In the genomic region with DNA sequence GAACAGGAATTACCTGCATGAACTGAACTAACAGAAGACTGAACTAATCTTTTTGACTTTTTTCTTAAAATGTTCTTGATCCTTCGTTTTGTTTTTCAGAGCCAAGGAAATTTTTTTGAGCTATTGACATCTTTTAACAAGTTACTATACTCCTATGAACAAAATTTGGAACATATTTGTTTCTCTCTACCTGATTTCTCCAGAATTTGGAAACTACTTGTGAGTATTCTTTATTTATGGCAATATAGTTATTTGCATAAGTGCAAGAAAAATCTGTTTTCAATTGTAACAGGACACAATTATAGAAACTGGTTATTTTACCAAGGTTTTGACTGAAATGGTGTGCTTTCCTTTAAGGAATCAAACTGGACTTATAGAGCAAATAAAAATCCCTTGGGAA, we compare ENCODE assay signal across 30 cellular contexts.
"Had no signal": no experiment of that assay in that cellular context is flagged by ENCODE, and none has a peak within 500 bp of the region (broad histone marks: within the 10 kb centered on the region; RNA-seq: fewer than 3 reads in every experiment).

No MANE protein-coding gene starts in this region.

- H3K27me3 ChIP-seq: adrenal gland, body of pancreas, brain microvascular endothelial cell, breast epithelium had no signal

- H3K27ac ChIP-seq: adrenal gland, body of pancreas, brain microvascular endothelial cell, breast epithelium, VCaP had no signal

- ATAC-seq: activated CD8-positive, alpha-beta T cell treated with anti-CD3 and anti-CD28 coated beads for 36 hours; activated naive CD4-positive, alpha-beta T cell treated with anti-CD3 and anti-CD28 coated beads, Interleukin-2, amount 50 U/mL, for 72 hours; activated T-cell treated with anti-CD3 and anti-CD28 coated beads, Interleukin-2, amount 50 U/mL, for 72 hours; activated T-helper 17 cell treated with anti-CD3 and anti-CD28 coated beads, Interleukin-2, amount 50 U/mL, for 72 hours; body of pancreas had no signal

- H3K4me1 ChIP-seq: adrenal gland, body of pancreas, breast epithelium had no signal

- DNase-seq: activated B cell treated with CpG ODN at 0.5 μM for 24 hours; activated CD4-positive, alpha-beta memory T cell treated with anti-CD3 and anti-CD28 coated beads for 36 hours; activated CD4-positive, alpha-beta T cell treated with anti-CD3 and anti-CD28 coated beads for 4 hours; activated CD4-positive, alpha-beta T cell treated with anti-CD3 and anti-CD28 coated beads, Interleukin-2, amount 10 ng/mL, durations not matched to agents 24 days and 14 days; activated CD4-positive, alpha-beta T cell treated with anti-CD3 and anti-CD28 coated beads, Interleukin-2, amount 50 U/mL, for 1 hour; activated CD4-positive, alpha-beta T cell treated with anti-CD3 and anti-CD28 coated beads, Interleukin-2, amount 50 U/mL, for 4 hours; activated CD4-positive, CD25-positive, alpha-beta regulatory T cell treated with anti-CD3 and anti-CD28 coated beads, Interleukin-2, amount 50 U/mL, for 72 hours; activated CD8-positive, alpha-beta memory T cell treated with anti-CD3 and anti-CD28 coated beads, Interleukin-2, amount 50 U/mL, for 4 hours; activated CD8-positive, alpha-beta T cell treated with anti-CD3 and anti-CD28 coated beads for 36 hours; activated effector memory CD4-positive, alpha-beta T cell treated with anti-CD3 and anti-CD28 coated beads, Interleukin-2, amount 50 U/mL, for 16 hours; activated gamma-delta T cell treated with Interleukin-2 at 50 U/mL for 16 hours; activated naive CD4-positive, alpha-beta T cell; activated naive CD4-positive, alpha-beta T cell treated with anti-CD3 and anti-CD28 coated beads for 36 hours; activated naive CD4-positive, alpha-beta T cell treated with anti-CD3 and anti-CD28 coated beads, Interleukin-2, amount 50 U/mL, for 16 hours; activated naive CD8-positive, alpha-beta T cell treated with anti-CD3 and anti-CD28 coated beads for 36 hours; activated T-cell treated with anti-CD3 and anti-CD28 coated beads, Interleukin-2, amount 50 U/mL, for 24 hours; activated T-cell treated with anti-CD3 and anti-CD28 coated beads, Interleukin-2, amount 50 U/mL, for 72 hours; adrenal gland; amniotic stem cell; aorta; body of pancreas; brain microvascular endothelial cell; central memory CD4-positive, alpha-beta T cell; T-helper 1 cell; T-helper 2 cell; T-helper 9 cell had no signal

- H3K36me3 ChIP-seq: adrenal gland, brain microvascular endothelial cell, breast epithelium had no signal

- H3K4me3 ChIP-seq: adrenal gland, body of pancreas, breast epithelium had no signal
